ENCODE assay signal across 1 cellular context in the genomic region with DNA sequence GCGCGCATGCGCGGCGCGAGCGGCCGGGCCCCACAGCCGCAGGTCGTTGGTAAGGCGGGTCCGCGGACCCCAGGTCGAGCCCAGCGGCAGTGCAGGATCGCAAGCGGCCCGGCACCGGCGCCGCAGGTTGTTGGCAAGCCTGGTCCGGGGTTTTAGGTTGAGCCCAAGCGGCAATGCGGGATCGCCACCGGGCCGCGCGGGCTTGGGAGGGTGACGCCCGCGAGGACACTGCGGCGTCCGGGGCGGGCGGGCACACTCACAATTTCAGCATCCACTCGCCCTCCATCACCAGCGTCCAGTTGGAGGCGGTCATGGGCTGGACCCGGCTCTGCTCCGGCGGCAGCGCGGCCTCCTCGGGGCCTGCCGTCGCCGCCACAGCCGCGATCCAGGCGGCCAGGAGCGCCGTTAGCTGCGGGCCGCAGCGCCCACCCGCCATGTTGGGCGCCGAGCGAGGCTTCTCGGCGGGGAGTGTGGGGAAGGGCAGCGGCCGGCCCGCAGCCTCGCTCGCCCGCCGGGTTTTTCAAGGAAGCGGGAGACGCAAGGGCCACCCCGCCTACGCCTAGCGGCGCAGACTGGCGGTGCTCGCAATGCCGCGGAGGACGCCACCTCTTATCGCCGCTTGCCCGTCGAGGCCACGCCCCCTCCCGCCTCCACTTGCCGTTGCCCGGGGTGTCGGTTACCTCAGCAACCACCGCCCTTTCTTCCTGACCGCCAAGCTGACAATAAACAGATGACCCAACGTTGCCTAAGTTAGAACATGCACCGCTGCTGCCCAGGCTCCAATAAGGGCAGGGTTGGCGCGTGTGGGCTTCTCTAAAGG.
TF ChIP-seq lines count a peak whose summit lies in the region.

A gene with protein sequence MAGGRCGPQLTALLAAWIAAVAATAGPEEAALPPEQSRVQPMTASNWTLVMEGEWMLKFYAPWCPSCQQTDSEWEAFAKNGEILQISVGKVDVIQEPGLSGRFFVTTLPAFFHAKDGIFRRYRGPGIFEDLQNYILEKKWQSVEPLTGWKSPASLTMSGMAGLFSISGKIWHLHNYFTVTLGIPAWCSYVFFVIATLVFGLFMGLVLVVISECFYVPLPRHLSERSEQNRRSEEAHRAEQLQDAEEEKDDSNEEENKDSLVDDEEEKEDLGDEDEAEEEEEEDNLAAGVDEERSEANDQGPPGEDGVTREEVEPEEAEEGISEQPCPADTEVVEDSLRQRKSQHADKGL (minus strand): TSS at position 584 of the 820 bp plus-strand sequence. CDS start 148 bp downstream, at position 436.

TF ChIP-seq in WTC11, 78 proteins besides CTCF, POLR2A, EP300 and RAD21 (continued from another document):
- TF ChIP-seq, protein P1, sequence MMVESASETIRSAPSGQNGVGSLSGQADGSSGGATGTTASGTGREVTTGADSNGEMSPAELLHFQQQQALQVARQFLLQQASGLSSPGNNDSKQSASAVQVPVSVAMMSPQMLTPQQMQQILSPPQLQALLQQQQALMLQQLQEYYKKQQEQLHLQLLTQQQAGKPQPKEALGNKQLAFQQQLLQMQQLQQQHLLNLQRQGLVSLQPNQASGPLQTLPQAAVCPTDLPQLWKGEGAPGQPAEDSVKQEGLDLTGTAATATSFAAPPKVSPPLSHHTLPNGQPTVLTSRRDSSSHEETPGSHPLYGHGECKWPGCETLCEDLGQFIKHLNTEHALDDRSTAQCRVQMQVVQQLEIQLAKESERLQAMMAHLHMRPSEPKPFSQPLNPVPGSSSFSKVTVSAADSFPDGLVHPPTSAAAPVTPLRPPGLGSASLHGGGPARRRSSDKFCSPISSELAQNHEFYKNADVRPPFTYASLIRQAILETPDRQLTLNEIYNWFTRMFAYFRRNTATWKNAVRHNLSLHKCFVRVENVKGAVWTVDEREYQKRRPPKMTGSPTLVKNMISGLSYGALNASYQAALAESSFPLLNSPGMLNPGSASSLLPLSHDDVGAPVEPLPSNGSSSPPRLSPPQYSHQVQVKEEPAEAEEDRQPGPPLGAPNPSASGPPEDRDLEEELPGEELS (CRISPR knock-in tag; IDR thresholded peaks at IDR 0.05), result no peak
- TF ChIP-seq, protein P2, sequence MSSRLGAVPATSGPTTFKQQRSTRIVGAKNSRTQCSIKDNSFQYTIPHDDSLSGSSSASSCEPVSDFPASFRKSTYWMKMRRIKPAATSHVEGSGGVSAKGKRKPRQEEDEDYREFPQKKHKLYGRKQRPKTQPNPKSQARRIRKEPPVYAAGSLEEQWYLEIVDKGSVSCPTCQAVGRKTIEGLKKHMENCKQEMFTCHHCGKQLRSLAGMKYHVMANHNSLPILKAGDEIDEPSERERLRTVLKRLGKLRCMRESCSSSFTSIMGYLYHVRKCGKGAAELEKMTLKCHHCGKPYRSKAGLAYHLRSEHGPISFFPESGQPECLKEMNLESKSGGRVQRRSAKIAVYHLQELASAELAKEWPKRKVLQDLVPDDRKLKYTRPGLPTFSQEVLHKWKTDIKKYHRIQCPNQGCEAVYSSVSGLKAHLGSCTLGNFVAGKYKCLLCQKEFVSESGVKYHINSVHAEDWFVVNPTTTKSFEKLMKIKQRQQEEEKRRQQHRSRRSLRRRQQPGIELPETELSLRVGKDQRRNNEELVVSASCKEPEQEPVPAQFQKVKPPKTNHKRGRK (CRISPR knock-in tag; IDR thresholded peaks at IDR 0.05; ENCODE audit: borderline replicate concordance), result no peak
- TF ChIP-seq, protein P3, sequence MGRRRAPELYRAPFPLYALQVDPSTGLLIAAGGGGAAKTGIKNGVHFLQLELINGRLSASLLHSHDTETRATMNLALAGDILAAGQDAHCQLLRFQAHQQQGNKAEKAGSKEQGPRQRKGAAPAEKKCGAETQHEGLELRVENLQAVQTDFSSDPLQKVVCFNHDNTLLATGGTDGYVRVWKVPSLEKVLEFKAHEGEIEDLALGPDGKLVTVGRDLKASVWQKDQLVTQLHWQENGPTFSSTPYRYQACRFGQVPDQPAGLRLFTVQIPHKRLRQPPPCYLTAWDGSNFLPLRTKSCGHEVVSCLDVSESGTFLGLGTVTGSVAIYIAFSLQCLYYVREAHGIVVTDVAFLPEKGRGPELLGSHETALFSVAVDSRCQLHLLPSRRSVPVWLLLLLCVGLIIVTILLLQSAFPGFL (CRISPR knock-in tag; IDR thresholded peaks at IDR 0.05; ENCODE audit: borderline replicate concordance), result peak; percentile 73; the same call in 1 of the 2 replicates
- TF ChIP-seq ATF1 (CRISPR knock-in tag; IDR thresholded peaks at IDR 0.05), result no peak
- peak; percentile 39; the same call in 1 of the 2 replicates for TF ChIP-seq RELA (CRISPR knock-in tag; IDR thresholded peaks at IDR 0.05; ENCODE audit: borderline replicate concordance)
- TF ChIP-seq, protein P4, sequence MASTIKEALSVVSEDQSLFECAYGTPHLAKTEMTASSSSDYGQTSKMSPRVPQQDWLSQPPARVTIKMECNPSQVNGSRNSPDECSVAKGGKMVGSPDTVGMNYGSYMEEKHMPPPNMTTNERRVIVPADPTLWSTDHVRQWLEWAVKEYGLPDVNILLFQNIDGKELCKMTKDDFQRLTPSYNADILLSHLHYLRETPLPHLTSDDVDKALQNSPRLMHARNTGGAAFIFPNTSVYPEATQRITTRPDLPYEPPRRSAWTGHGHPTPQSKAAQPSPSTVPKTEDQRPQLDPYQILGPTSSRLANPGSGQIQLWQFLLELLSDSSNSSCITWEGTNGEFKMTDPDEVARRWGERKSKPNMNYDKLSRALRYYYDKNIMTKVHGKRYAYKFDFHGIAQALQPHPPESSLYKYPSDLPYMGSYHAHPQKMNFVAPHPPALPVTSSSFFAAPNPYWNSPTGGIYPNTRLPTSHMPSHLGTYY (CRISPR knock-in tag; IDR thresholded peaks at IDR 0.05), result no peak
- peak; percentile 48; the same call in 1 of the 2 replicates for TF ChIP-seq NFE2L1 (CRISPR knock-in tag; IDR thresholded peaks at IDR 0.05)
- TF ChIP-seq, protein P5, sequence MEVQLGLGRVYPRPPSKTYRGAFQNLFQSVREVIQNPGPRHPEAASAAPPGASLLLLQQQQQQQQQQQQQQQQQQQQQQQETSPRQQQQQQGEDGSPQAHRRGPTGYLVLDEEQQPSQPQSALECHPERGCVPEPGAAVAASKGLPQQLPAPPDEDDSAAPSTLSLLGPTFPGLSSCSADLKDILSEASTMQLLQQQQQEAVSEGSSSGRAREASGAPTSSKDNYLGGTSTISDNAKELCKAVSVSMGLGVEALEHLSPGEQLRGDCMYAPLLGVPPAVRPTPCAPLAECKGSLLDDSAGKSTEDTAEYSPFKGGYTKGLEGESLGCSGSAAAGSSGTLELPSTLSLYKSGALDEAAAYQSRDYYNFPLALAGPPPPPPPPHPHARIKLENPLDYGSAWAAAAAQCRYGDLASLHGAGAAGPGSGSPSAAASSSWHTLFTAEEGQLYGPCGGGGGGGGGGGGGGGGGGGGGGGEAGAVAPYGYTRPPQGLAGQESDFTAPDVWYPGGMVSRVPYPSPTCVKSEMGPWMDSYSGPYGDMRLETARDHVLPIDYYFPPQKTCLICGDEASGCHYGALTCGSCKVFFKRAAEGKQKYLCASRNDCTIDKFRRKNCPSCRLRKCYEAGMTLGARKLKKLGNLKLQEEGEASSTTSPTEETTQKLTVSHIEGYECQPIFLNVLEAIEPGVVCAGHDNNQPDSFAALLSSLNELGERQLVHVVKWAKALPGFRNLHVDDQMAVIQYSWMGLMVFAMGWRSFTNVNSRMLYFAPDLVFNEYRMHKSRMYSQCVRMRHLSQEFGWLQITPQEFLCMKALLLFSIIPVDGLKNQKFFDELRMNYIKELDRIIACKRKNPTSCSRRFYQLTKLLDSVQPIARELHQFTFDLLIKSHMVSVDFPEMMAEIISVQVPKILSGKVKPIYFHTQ (CRISPR knock-in tag; IDR thresholded peaks at IDR 0.05), result no peak
- peak; percentile 82 for TF ChIP-seq SP1 (CRISPR knock-in tag; conservative IDR thresholded peaks at IDR 0.05)
- TF ChIP-seq, protein P6, sequence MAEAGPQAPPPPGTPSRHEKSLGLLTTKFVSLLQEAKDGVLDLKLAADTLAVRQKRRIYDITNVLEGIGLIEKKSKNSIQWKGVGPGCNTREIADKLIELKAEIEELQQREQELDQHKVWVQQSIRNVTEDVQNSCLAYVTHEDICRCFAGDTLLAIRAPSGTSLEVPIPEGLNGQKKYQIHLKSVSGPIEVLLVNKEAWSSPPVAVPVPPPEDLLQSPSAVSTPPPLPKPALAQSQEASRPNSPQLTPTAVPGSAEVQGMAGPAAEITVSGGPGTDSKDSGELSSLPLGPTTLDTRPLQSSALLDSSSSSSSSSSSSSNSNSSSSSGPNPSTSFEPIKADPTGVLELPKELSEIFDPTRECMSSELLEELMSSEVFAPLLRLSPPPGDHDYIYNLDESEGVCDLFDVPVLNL (CRISPR knock-in tag; IDR thresholded peaks at IDR 0.05; ENCODE audit: borderline replicate concordance, low read depth), result 0 out of 2 replicates have a peak, but pooled peaks have one; percentile 51
- TF ChIP-seq ZNF317 (CRISPR knock-in tag; IDR thresholded peaks at IDR 0.05; ENCODE audit: borderline replicate concordance, low read depth), result no peak
- 0 out of 2 replicates have a peak, but pooled peaks have one; percentile 19 for TF ChIP-seq ZNF416 (CRISPR knock-in tag; IDR thresholded peaks at IDR 0.05)
- TF ChIP-seq, protein P7, sequence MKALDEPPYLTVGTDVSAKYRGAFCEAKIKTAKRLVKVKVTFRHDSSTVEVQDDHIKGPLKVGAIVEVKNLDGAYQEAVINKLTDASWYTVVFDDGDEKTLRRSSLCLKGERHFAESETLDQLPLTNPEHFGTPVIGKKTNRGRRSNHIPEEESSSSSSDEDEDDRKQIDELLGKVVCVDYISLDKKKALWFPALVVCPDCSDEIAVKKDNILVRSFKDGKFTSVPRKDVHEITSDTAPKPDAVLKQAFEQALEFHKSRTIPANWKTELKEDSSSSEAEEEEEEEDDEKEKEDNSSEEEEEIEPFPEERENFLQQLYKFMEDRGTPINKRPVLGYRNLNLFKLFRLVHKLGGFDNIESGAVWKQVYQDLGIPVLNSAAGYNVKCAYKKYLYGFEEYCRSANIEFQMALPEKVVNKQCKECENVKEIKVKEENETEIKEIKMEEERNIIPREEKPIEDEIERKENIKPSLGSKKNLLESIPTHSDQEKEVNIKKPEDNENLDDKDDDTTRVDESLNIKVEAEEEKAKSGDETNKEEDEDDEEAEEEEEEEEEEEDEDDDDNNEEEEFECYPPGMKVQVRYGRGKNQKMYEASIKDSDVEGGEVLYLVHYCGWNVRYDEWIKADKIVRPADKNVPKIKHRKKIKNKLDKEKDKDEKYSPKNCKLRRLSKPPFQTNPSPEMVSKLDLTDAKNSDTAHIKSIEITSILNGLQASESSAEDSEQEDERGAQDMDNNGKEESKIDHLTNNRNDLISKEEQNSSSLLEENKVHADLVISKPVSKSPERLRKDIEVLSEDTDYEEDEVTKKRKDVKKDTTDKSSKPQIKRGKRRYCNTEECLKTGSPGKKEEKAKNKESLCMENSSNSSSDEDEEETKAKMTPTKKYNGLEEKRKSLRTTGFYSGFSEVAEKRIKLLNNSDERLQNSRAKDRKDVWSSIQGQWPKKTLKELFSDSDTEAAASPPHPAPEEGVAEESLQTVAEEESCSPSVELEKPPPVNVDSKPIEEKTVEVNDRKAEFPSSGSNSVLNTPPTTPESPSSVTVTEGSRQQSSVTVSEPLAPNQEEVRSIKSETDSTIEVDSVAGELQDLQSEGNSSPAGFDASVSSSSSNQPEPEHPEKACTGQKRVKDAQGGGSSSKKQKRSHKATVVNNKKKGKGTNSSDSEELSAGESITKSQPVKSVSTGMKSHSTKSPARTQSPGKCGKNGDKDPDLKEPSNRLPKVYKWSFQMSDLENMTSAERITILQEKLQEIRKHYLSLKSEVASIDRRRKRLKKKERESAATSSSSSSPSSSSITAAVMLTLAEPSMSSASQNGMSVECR (CRISPR knock-in tag; IDR thresholded peaks at IDR 0.05; ENCODE audit: borderline replicate concordance), result peak; percentile 33; the same call in 1 of the 2 replicates
- no peak for TF ChIP-seq CREM (CRISPR knock-in tag; IDR thresholded peaks at IDR 0.05)
- TF ChIP-seq EMX1 (CRISPR knock-in tag; IDR thresholded peaks at IDR 0.05), result no peak
- TF ChIP-seq, protein P8, sequence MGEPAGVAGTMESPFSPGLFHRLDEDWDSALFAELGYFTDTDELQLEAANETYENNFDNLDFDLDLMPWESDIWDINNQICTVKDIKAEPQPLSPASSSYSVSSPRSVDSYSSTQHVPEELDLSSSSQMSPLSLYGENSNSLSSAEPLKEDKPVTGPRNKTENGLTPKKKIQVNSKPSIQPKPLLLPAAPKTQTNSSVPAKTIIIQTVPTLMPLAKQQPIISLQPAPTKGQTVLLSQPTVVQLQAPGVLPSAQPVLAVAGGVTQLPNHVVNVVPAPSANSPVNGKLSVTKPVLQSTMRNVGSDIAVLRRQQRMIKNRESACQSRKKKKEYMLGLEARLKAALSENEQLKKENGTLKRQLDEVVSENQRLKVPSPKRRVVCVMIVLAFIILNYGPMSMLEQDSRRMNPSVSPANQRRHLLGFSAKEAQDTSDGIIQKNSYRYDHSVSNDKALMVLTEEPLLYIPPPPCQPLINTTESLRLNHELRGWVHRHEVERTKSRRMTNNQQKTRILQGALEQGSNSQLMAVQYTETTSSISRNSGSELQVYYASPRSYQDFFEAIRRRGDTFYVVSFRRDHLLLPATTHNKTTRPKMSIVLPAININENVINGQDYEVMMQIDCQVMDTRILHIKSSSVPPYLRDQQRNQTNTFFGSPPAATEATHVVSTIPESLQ (CRISPR knock-in tag; IDR thresholded peaks at IDR 0.05), result no peak
- TF ChIP-seq ETV6 (CRISPR knock-in tag; IDR thresholded peaks at IDR 0.05), result peak; percentile 73
- TF ChIP-seq, protein P9, sequence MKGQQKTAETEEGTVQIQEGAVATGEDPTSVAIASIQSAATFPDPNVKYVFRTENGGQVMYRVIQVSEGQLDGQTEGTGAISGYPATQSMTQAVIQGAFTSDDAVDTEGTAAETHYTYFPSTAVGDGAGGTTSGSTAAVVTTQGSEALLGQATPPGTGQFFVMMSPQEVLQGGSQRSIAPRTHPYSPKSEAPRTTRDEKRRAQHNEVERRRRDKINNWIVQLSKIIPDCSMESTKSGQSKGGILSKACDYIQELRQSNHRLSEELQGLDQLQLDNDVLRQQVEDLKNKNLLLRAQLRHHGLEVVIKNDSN (CRISPR knock-in tag; IDR thresholded peaks at IDR 0.05), result 0 out of 2 replicates have a peak, but pooled peaks have one; percentile 18
- TF ChIP-seq ZNF232 (CRISPR knock-in tag; IDR thresholded peaks at IDR 0.05), result 0 out of 2 replicates have a peak, but pooled peaks have one; percentile 40
- TF ChIP-seq, protein P10, sequence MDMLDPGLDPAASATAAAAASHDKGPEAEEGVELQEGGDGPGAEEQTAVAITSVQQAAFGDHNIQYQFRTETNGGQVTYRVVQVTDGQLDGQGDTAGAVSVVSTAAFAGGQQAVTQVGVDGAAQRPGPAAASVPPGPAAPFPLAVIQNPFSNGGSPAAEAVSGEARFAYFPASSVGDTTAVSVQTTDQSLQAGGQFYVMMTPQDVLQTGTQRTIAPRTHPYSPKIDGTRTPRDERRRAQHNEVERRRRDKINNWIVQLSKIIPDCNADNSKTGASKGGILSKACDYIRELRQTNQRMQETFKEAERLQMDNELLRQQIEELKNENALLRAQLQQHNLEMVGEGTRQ (CRISPR knock-in tag; IDR thresholded peaks at IDR 0.05), result no peak
- TF ChIP-seq TEAD1 (CRISPR knock-in tag; IDR thresholded peaks at IDR 0.05), result no peak
- TF ChIP-seq, protein P11, sequence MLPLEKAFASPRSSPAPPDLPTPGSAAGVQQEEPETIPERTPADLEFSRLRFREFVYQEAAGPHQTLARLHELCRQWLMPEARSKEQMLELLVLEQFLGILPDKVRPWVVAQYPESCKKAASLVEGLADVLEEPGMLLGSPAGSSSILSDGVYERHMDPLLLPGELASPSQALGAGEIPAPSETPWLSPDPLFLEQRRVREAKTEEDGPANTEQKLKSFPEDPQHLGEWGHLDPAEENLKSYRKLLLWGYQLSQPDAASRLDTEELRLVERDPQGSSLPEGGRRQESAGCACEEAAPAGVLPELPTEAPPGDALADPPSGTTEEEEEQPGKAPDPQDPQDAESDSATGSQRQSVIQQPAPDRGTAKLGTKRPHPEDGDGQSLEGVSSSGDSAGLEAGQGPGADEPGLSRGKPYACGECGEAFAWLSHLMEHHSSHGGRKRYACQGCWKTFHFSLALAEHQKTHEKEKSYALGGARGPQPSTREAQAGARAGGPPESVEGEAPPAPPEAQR (CRISPR knock-in tag; IDR thresholded peaks at IDR 0.05), result no peak
- TF ChIP-seq FOXK1 (CRISPR knock-in tag; IDR thresholded peaks at IDR 0.05), result peak; percentile 73
- TF ChIP-seq ZNF219 (CRISPR knock-in tag; IDR thresholded peaks at IDR 0.05; ENCODE audit: borderline replicate concordance), result no peak
- no peak for TF ChIP-seq NFATC4 (CRISPR knock-in tag; IDR thresholded peaks at IDR 0.05)
- TF ChIP-seq FOXP1 (CRISPR knock-in tag; IDR thresholded peaks at IDR 0.05; ENCODE audit: borderline replicate concordance), result 0 out of 2 replicates have a peak, but pooled peaks have one; percentile 62
